16 cellular contexts compared by ENCODE assay signal in genomic region chr7:77855371-77856083, GRCh38. TPM values are rescaled to one million over a fixed set of nuclear protein-coding genes. Genes with fewer than 3 reads are reported as not detected.
DNase-seq lines count a peak whose midpoint lies in the region; ATAC-seq and TF ChIP-seq lines count a peak whose summit lies in the region.
"Had no signal": no experiment of that assay in that cellular context is flagged by ENCODE, and none has a peak within 500 bp of the region (broad histone marks: within the 10 kb centered on the region; RNA-seq: fewer than 3 reads in every experiment).

No MANE protein-coding gene starts in this region.

- no peak for TF ChIP-seq CTCF in thyroid gland (IDR thresholded peaks at IDR 0.05)

- ATAC-seq in Right ventricle myocardium superior (ENCODE audit: poor library complexity): peak; percentile 92
- ATAC-seq in left ventricle myocardium superior: peak; percentile 97
- ATAC-seq in HG03097 (IDR thresholded peaks at IDR 0.05; ENCODE audit: low FRiP score, unreplicated experiment): no peak
- ATAC-seq: naive thymus-derived CD4-positive, alpha-beta T cell; WTC11 had no signal

- no peak overlapping the region for H3K4me3 ChIP-seq in thyroid gland (replicated peaks in 1 of 3)
- H3K4me3 ChIP-seq: breast epithelium, PC-9 had no signal

- intact Hi-C loops in Right ventricle myocardium superior (cut with DNase I): no loop called here
- intact Hi-C loops in cardiac septum (cut with DNase I): no loop called here
- intact Hi-C loops in left ventricle myocardium superior (cut with micrococcal nuclease): no loop called here
- intact Hi-C loops in thyroid gland (cut with DNase I): no loop called here

- 59 to 75% methylated on average over 7 of the region's 7 CpGs for WGBS in thyroid gland, 2 donors

- H3K4me1 ChIP-seq in thyroid gland: peaks cover 0 to 2% of the 10 kb centered on the region in 2 donors
- H3K4me1 ChIP-seq: breast epithelium had no signal

- H3K27me3 ChIP-seq in thyroid gland: no peaks in the 10 kb centered on the region
- H3K27me3 ChIP-seq: breast epithelium had no signal

- no peaks in the 10 kb centered on the region for H3K9me3 ChIP-seq in thyroid gland

- H3K27ac ChIP-seq in thyroid gland: no peak overlapping the region
- H3K27ac ChIP-seq: breast epithelium, PC-9 had no signal

- no peaks in the 10 kb centered on the region for H3K36me3 ChIP-seq in thyroid gland
- H3K36me3 ChIP-seq: breast epithelium had no signal

- DNase-seq in Right ventricle myocardium superior (peak; percentile 81), cardiac septum (ENCODE audit: low spot score) (no peak), cerebellar cortex (ENCODE audit: low spot score) (peak; percentile 47), left ventricle myocardium superior (peak; percentile 84), thyroid gland (peak; percentile 58 to 72), SIG-M5 treated with dmso at 0.1 percent for 504 hours (lab: John Stamatoyannopoulos, UW; ENCODE audit: unreplicated experiment) (no peak), NCI-H748 treated with DMSO at 0.1 percent for 48 hours (lab: John Stamatoyannopoulos, UW) (no peak)
- DNase-seq: ACHN; H7; naive thymus-derived CD4-positive, alpha-beta T cell; NCI-H1417; NCI-H524 treated with DMSO at 0.1 percent for 48 hours; PC-9 had no signal

- no peak for TF ChIP-seq POLR2A in thyroid gland (IDR thresholded peaks at IDR 0.05)

RNA-seq across cellular contexts. Expression of gene PHTF2, which starts 57.0 kb away (rescaled TPM):
- total RNA-seq in Right ventricle myocardium superior (17.6 TPM), cardiac septum (12.5 TPM), left ventricle myocardium superior (22.3 TPM), thyroid gland (10 to 100 TPM; 15.3 to 28.3 (median 25.3) TPM)

RNA-seq across cellular contexts. Expression of gene TMEM60, which starts 57.3 kb away (rescaled TPM):
- total RNA-seq in Right ventricle myocardium superior: 6.6 TPM
- 6.4 TPM for total RNA-seq in cardiac septum
- 8.1 TPM for total RNA-seq in left ventricle myocardium superior
- 10 to 100 TPM; 16.5 to 24.1 (median 17.2) TPM for total RNA-seq in thyroid gland

Comparison
In these comparisons a context has a peak if more than half of its experiments do, and no peak if none do; other contexts are left out.
1. DNase-seq: peak in Right ventricle myocardium superior (single experiment), cerebellar cortex (single experiment), left ventricle myocardium superior (single experiment) and thyroid gland (2 of 2); none in cardiac septum (single experiment), SIG-M5 treated with dmso at 0.1 percent for 504 hours (single experiment) and NCI-H748 treated with DMSO at 0.1 percent for 48 hours (single experiment).